ENCODE assay signal across 21 cellular contexts in genomic region chr2:221553333-221553732, GRCh38. TPM values are rescaled to one million over a fixed set of nuclear protein-coding genes. Genes with fewer than 3 reads are reported as not detected.
DNase-seq lines count a peak whose midpoint lies in the region; ATAC-seq and TF ChIP-seq lines count a peak whose summit lies in the region.
"Had no signal": no experiment of that assay in that cellular context is flagged by ENCODE, and none has a peak within 500 bp of the region (broad histone marks: within the 10 kb centered on the region; RNA-seq: fewer than 3 reads in every experiment).

No MANE protein-coding gene starts in this region.

- no peak for TF ChIP-seq CTCF in heart left ventricle (IDR thresholded peaks at IDR 0.05)
- TF ChIP-seq CTCF in endodermal cell (conservative IDR thresholded peaks at IDR 0.05), result no peak

- no peak overlapping the region for H3K4me3 Mint-ChIP-seq in endodermal cell
- H3K4me3 Mint-ChIP-seq in natural killer cell treated with Interleukin-12 subunit alpha and Interleukin-12 subunit beta and Interleukin-15 and Interleukin-18, amount 100 ng/mL, for 72 hours, result no peak overlapping the region
- H3K4me3 Mint-ChIP-seq: activated CD4-positive, alpha-beta T cell treated with anti-CD3 and anti-CD28 coated beads, Interleukin-2, amount 10 ng/mL, durations not matched to agents 24 days and 14 days; activated CD8-positive, alpha-beta memory T cell treated with anti-CD3 and anti-CD28 coated beads, Interleukin-2, amount 10 ng/mL, durations not matched to agents 7 days and 5 days; dendritic cell treated with granulocyte-macrophage colony-stimulating factor and Interleukin-4, amounts not matched to agents 40 ng/mL and 50 ng/mL, for 4 days; T-helper 1 cell treated with Interleukin-12 subunit alpha and Interleukin-12 subunit beta and Interleukin-4 antibody, amounts not matched to agents 30 μg/mL and 1 μg/mL, for 36 hours had no signal

- intact Hi-C loops in heart left ventricle (cut with DNase I) (no loop called here), cardiac septum (cut with DNase I) (no loop called here)

- H3K36me3 Mint-ChIP-seq in endodermal cell (ENCODE audit: low read depth), result peaks cover 19% of the 10 kb centered on the region
- no peaks in the 10 kb centered on the region for H3K36me3 Mint-ChIP-seq in natural killer cell treated with Interleukin-12 subunit alpha and Interleukin-12 subunit beta and Interleukin-15 and Interleukin-18, amount 100 ng/mL, for 72 hours
- H3K36me3 Mint-ChIP-seq: activated CD8-positive, alpha-beta memory T cell treated with anti-CD3 and anti-CD28 coated beads, Interleukin-2, amount 10 ng/mL, durations not matched to agents 7 days and 5 days had no signal

- DNase-seq in heart left ventricle (no peak), cardiac septum (ENCODE audit: low spot score) (no peak), NCI-H526 (lab: John Stamatoyannopoulos, UW) (peak; percentile 44 to 46), endodermal cell (no peak), NCI-H510A (lab: John Stamatoyannopoulos, UW) (no peak), MV-4-11 (lab: John Stamatoyannopoulos, UW) (no peak)
- no peak for DNase-seq in NK-92 treated with Interleukin-12 subunit alpha and Interleukin-12 subunit beta, amount 100 ng/mL, for 24 hours (lab: John Stamatoyannopoulos, UW)
- no peak for DNase-seq in natural killer cell treated with Interleukin-12 subunit alpha and Interleukin-12 subunit beta and Interleukin-15 and Interleukin-18, amount 100 ng/mL, for 72 hours (ENCODE audit: low spot score)
- DNase-seq: activated CD8-positive, alpha-beta memory T cell treated with anti-CD3 and anti-CD28 coated beads, Interleukin-2, amount 10 ng/mL, durations not matched to agents 7 days and 5 days; brain microvascular endothelial cell; GF-D8; occipital lobe; PC-3; right cardiac atrium; SJCRH30; stimulated activated CD4-positive, alpha-beta T cell treated with anti-CD3 and anti-CD28 coated beads, Interleukin-12 subunit alpha, Interleukin-12 subunit beta, amount 100 ng/mL, for 4 hours had no signal

- no peaks in the 10 kb centered on the region for H3K27me3 ChIP-seq in heart left ventricle
- no peaks in the 10 kb centered on the region for H3K27me3 ChIP-seq in endodermal cell (ENCODE audit: control insufficient read depth, insufficient read depth, low read length, poor library complexity, severe bottlenecking)
- H3K27me3 ChIP-seq: BLaER1 treated with 17β-estradiol and CSF1 and Interleukin-3, amounts not matched to agents 10 nM and 100 nM; brain microvascular endothelial cell; SJCRH30 had no signal

- no peaks in the 10 kb centered on the region for H3K36me3 ChIP-seq in heart left ventricle
- H3K36me3 ChIP-seq in endodermal cell (ENCODE audit: control insufficient read depth, insufficient read depth, low read length), result peaks cover 36% of the 10 kb centered on the region
- H3K36me3 ChIP-seq: BLaER1 treated with 17β-estradiol and CSF1 and Interleukin-3, amounts not matched to agents 10 nM and 100 nM; brain microvascular endothelial cell; SJCRH30 had no signal

- peaks cover 0 to 43% (median 18%) of the 10 kb centered on the region in 12 donors for H3K4me1 ChIP-seq in heart left ventricle
- peaks cover 30% of the 10 kb centered on the region for H3K4me1 ChIP-seq in endodermal cell (ENCODE audit: control insufficient read depth, insufficient read depth, low read length)
- H3K4me1 ChIP-seq: SJCRH30 had no signal

- H3K27ac ChIP-seq in heart left ventricle (peak overlapping the region in 3 of 12 donors; percentile 72 to 89 (median 80)), endodermal cell (ENCODE audit: low read depth, low read length) (peak overlapping the region; percentile 75)
- H3K27ac ChIP-seq: brain microvascular endothelial cell, HL-60, SJCRH30 had no signal

- no peak overlapping the region for H3K27ac Mint-ChIP-seq in endodermal cell
- peak overlapping the region in 1 of 2 donors; percentile 4 for H3K27ac Mint-ChIP-seq in natural killer cell treated with Interleukin-12 subunit alpha and Interleukin-12 subunit beta and Interleukin-15 and Interleukin-18, amount 100 ng/mL, for 72 hours
- H3K27ac Mint-ChIP-seq: activated CD4-positive, alpha-beta T cell treated with anti-CD3 and anti-CD28 coated beads, Interleukin-2, amount 10 ng/mL, durations not matched to agents 24 days and 14 days; activated CD8-positive, alpha-beta memory T cell treated with anti-CD3 and anti-CD28 coated beads, Interleukin-2, amount 10 ng/mL, durations not matched to agents 7 days and 5 days; dendritic cell treated with granulocyte-macrophage colony-stimulating factor and Interleukin-4, amounts not matched to agents 40 ng/mL and 50 ng/mL, for 4 days; T-helper 1 cell treated with Interleukin-12 subunit alpha and Interleukin-12 subunit beta and Interleukin-4 antibody, amounts not matched to agents 30 μg/mL and 1 μg/mL, for 36 hours had no signal

- H3K4me3 ChIP-seq in heart left ventricle (no peak overlapping the region), endodermal cell (ENCODE audit: low read length) (peak overlapping the region; percentile 16)
- H3K4me3 ChIP-seq: BLaER1 treated with 17β-estradiol and CSF1 and Interleukin-3, amounts not matched to agents 10 nM and 100 nM; SJCRH30 had no signal

- 77 to 88% (median 83%) methylated on average over 4 of the region's 4 CpGs for WGBS in heart left ventricle, 4 donors
- 60 to 62% methylated on average over 4 of the region's 4 CpGs for WGBS in endodermal cell (ENCODE audit: insufficient coverage in 1 of 2, insufficient read length in 1 of 2), 2 experiments

- H3K9ac ChIP-seq in endodermal cell (ENCODE audit: extremely low read depth, low read length, poor library complexity, severe bottlenecking), result no peak overlapping the region
- H3K9ac ChIP-seq: BLaER1 treated with 17β-estradiol and CSF1 and Interleukin-3, amounts not matched to agents 10 nM and 100 nM had no signal

- peak in 3 of 4 donors; percentile 30 to 43 (median 40) for ATAC-seq in heart left ventricle
- ATAC-seq in natural killer cell treated with Interleukin-12 subunit alpha and Interleukin-12 subunit beta and Interleukin-15 and Interleukin-18, amount 100 ng/mL, for 72 hours, result no peak
- ATAC-seq: activated CD8-positive, alpha-beta memory T cell treated with anti-CD3 and anti-CD28 coated beads, Interleukin-2, amount 10 ng/mL, durations not matched to agents 7 days and 5 days; PC-3; right cardiac atrium had no signal

- no peak for TF ChIP-seq POLR2A in heart left ventricle (IDR thresholded peaks at IDR 0.05)

- H3K9me3 ChIP-seq in heart left ventricle, result no peaks in the 10 kb centered on the region
- H3K9me3 ChIP-seq in endodermal cell (ENCODE audit: control insufficient read depth, low read length), result peaks cover 11% of the 10 kb centered on the region
- H3K9me3 ChIP-seq: BLaER1 treated with 17β-estradiol and CSF1 and Interleukin-3, amounts not matched to agents 10 nM and 100 nM; SJCRH30 had no signal

- H3K9me3 Mint-ChIP-seq in endodermal cell, result peaks cover under 1% of the 10 kb centered on the region
- no peaks in the 10 kb centered on the region for H3K9me3 Mint-ChIP-seq in natural killer cell treated with Interleukin-12 subunit alpha and Interleukin-12 subunit beta and Interleukin-15 and Interleukin-18, amount 100 ng/mL, for 72 hours
- H3K9me3 Mint-ChIP-seq: activated CD4-positive, alpha-beta T cell treated with anti-CD3 and anti-CD28 coated beads, Interleukin-2, amount 10 ng/mL, durations not matched to agents 24 days and 14 days; dendritic cell treated with granulocyte-macrophage colony-stimulating factor and Interleukin-4, amounts not matched to agents 40 ng/mL and 50 ng/mL, for 4 days; T-helper 1 cell treated with Interleukin-12 subunit alpha and Interleukin-12 subunit beta and Interleukin-4 antibody, amounts not matched to agents 30 μg/mL and 1 μg/mL, for 36 hours had no signal

- peaks cover 48% of the 10 kb centered on the region for H3K4me1 Mint-ChIP-seq in endodermal cell
- peaks cover 14 to 22% of the 10 kb centered on the region in 2 donors for H3K4me1 Mint-ChIP-seq in natural killer cell treated with Interleukin-12 subunit alpha and Interleukin-12 subunit beta and Interleukin-15 and Interleukin-18, amount 100 ng/mL, for 72 hours (ENCODE audit: low read depth in 2 of 2)

- no peaks in the 10 kb centered on the region for H3K27me3 Mint-ChIP-seq in endodermal cell (ENCODE audit: insufficient read depth)
- H3K27me3 Mint-ChIP-seq in natural killer cell treated with Interleukin-12 subunit alpha and Interleukin-12 subunit beta and Interleukin-15 and Interleukin-18, amount 100 ng/mL, for 72 hours, result no peaks in the 10 kb centered on the region
- H3K27me3 Mint-ChIP-seq: activated CD8-positive, alpha-beta memory T cell treated with anti-CD3 and anti-CD28 coated beads, Interleukin-2, amount 10 ng/mL, durations not matched to agents 7 days and 5 days; dendritic cell treated with granulocyte-macrophage colony-stimulating factor and Interleukin-4, amounts not matched to agents 40 ng/mL and 50 ng/mL, for 4 days had no signal

RNA-seq across cellular contexts. Expression of gene EPHA4, which starts 18.8 kb away (rescaled TPM):
- 10 to 100 TPM; 12.4 to 35.2 (median 19.8) TPM for total RNA-seq in heart left ventricle
- 1 to 10 TPM; 4.2 to 6.9 TPM for polyA plus RNA-seq in heart left ventricle
- total RNA-seq in cardiac septum, result 72.6 TPM
- total RNA-seq in endodermal cell, result 10 to 100 TPM; 74.1 to 87.3 TPM
- polyA plus RNA-seq in endodermal cell (2013, experiment 1 of 2), result 83.9 TPM
- polyA plus RNA-seq in endodermal cell (2013, experiment 2 of 2), result 76.5 TPM
- 10 to 100 TPM in 1 of 2 donors, 1 to 10 TPM in 1; 9.7 to 20.7 TPM for total RNA-seq in natural killer cell treated with Interleukin-12 subunit alpha and Interleukin-12 subunit beta and Interleukin-15 and Interleukin-18, amount 100 ng/mL, for 72 hours

Comparison
In these comparisons a context has a peak if more than half of its experiments do, and no peak if none do; other contexts are left out.
1. ATAC-seq: peak in heart left ventricle (3 of 4); none in natural killer cell treated with Interleukin-12 subunit alpha and Interleukin-12 subunit beta and Interleukin-15 and Interleukin-18, amount 100 ng/mL, for 72 hours (0 of 2).
2. DNase-seq: peak in NCI-H526 (2 of 2); none in heart left ventricle (0 of 5), cardiac septum (single experiment), endodermal cell (single experiment), NK-92 treated with Interleukin-12 subunit alpha and Interleukin-12 subunit beta, amount 100 ng/mL, for 24 hours (single experiment), NCI-H510A (single experiment), MV-4-11 (single experiment) and natural killer cell treated with Interleukin-12 subunit alpha and Interleukin-12 subunit beta and Interleukin-15 and Interleukin-18, amount 100 ng/mL, for 72 hours (single experiment).